In genomic region chr16:53511084-53511402, GRCh38 we compare ENCODE assay signal across 10 cellular contexts. TPM values are rescaled to one million over a fixed set of nuclear protein-coding genes. Genes with fewer than 3 reads are reported as not detected.
DNase-seq lines count a peak whose midpoint lies in the region; ATAC-seq and TF ChIP-seq lines count a peak whose summit lies in the region.
"Had no signal": no experiment of that assay in that cellular context is flagged by ENCODE, and none has a peak within 500 bp of the region (broad histone marks: within the 10 kb centered on the region; RNA-seq: fewer than 3 reads in every experiment).

No MANE protein-coding gene starts in this region.

- peaks cover 5% of the 10 kb centered on the region for H3K4me1 ChIP-seq in endodermal cell (ENCODE audit: control insufficient read depth, insufficient read depth, low read length)
- H3K4me1 ChIP-seq in mucosa of stomach (ENCODE audit: control insufficient read depth, insufficient read depth, low read length), result peaks cover 16% of the 10 kb centered on the region
- H3K4me1 ChIP-seq in upper lobe of right lung, result peaks cover 12% of the 10 kb centered on the region
- H3K4me1 ChIP-seq: HAP-1 had no signal

- TF ChIP-seq CTCF in endodermal cell (conservative IDR thresholded peaks at IDR 0.05) (no peak), upper lobe of right lung (IDR thresholded peaks at IDR 0.05) (no peak)

- H3K4me1 Mint-ChIP-seq in endodermal cell, result peaks cover 27% of the 10 kb centered on the region

- H3K36me3 Mint-ChIP-seq in endodermal cell (ENCODE audit: low read depth), result peaks cover 7% of the 10 kb centered on the region

- H3K27me3 ChIP-seq in endodermal cell (ENCODE audit: control insufficient read depth, insufficient read depth, low read length, poor library complexity, severe bottlenecking) (no peaks in the 10 kb centered on the region), mucosa of stomach (ENCODE audit: control insufficient read depth, insufficient read depth, low read length) (no peaks in the 10 kb centered on the region), upper lobe of right lung (no peaks in the 10 kb centered on the region)

- intact Hi-C loops in Right ventricle myocardium superior (cut with DNase I) (no loop called here), Right ventricle myocardium inferior (cut with DNase I) (no loop called here), upper lobe of right lung (cut with DNase I) (no loop called here)

- no peak for DNase-seq in Right ventricle myocardium superior
- no peak for DNase-seq in Right ventricle myocardium inferior (ENCODE audit: missing footprints)
- DNase-seq in endodermal cell, result no peak
- DNase-seq in upper lobe of right lung, result no peak
- DNase-seq in NOMO-1 treated with DMSO at 0.1 percent for 48 hours (lab: John Stamatoyannopoulos, UW; ENCODE audit: unreplicated experiment), result no peak
- DNase-seq: cortex of kidney had no signal

- H3K4me3 ChIP-seq in endodermal cell (ENCODE audit: low read length) (no peak overlapping the region), mucosa of stomach (ENCODE audit: low read length) (no peak overlapping the region), upper lobe of right lung (no peak overlapping the region)
- H3K4me3 ChIP-seq: HAP-1 had no signal

- WGBS in endodermal cell (ENCODE audit: insufficient coverage in 1 of 2, insufficient read length in 1 of 2), 2 experiments, result 90 to 94% methylated on average over 3 to 6 of the region's 6 CpGs

- peaks cover 20% of the 10 kb centered on the region for H3K9me3 ChIP-seq in endodermal cell (ENCODE audit: control insufficient read depth, low read length)
- H3K9me3 ChIP-seq in mucosa of stomach (ENCODE audit: control insufficient read depth, low read length), result no peaks in the 10 kb centered on the region
- no peaks in the 10 kb centered on the region for H3K9me3 ChIP-seq in upper lobe of right lung

- ATAC-seq in Right ventricle myocardium superior (ENCODE audit: poor library complexity), result peak; percentile 5
- no peak for ATAC-seq in Right ventricle myocardium inferior
- ATAC-seq in upper lobe of right lung, result no peak
- no peak for ATAC-seq in GM21423 (IDR thresholded peaks at IDR 0.05; ENCODE audit: unreplicated experiment)
- ATAC-seq in GM21825 (IDR thresholded peaks at IDR 0.05; ENCODE audit: unreplicated experiment), result no peak

- H3K27me3 Mint-ChIP-seq in endodermal cell (ENCODE audit: insufficient read depth), result peaks cover 4% of the 10 kb centered on the region

- no peak overlapping the region for H3K9ac ChIP-seq in endodermal cell (ENCODE audit: extremely low read depth, low read length, poor library complexity, severe bottlenecking)
- peak overlapping the region; percentile 6 for H3K9ac ChIP-seq in mucosa of stomach (ENCODE audit: low read length)

- peak overlapping the region; percentile 89 for H3K27ac Mint-ChIP-seq in endodermal cell

- no peaks in the 10 kb centered on the region for H3K36me3 ChIP-seq in endodermal cell (ENCODE audit: control insufficient read depth, insufficient read depth, low read length)
- no peaks in the 10 kb centered on the region for H3K36me3 ChIP-seq in mucosa of stomach (ENCODE audit: control insufficient read depth, insufficient read depth, low read length)
- no peaks in the 10 kb centered on the region for H3K36me3 ChIP-seq in upper lobe of right lung
- H3K36me3 ChIP-seq: HAP-1 had no signal

- H3K27ac ChIP-seq in endodermal cell (ENCODE audit: low read depth, low read length) (no peak overlapping the region), upper lobe of right lung (peak overlapping the region; percentile 51)

- H3K9me3 Mint-ChIP-seq in endodermal cell, result peaks cover 39% of the 10 kb centered on the region

- H3K4me3 Mint-ChIP-seq in endodermal cell, result no peak overlapping the region

RNA-seq across cellular contexts. Expression of gene AKTIP, which starts 8.0 kb away (rescaled TPM):
- 87.9 TPM for total RNA-seq in Right ventricle myocardium superior
- total RNA-seq in Right ventricle myocardium inferior, result 89.7 TPM
- total RNA-seq in endodermal cell, result 10 to 100 TPM; 18.3 to 21.3 TPM
- 31.1 TPM for polyA plus RNA-seq in endodermal cell (2013, experiment 1 of 2)
- 24.3 TPM for polyA plus RNA-seq in endodermal cell (2013, experiment 2 of 2)
- total RNA-seq in upper lobe of right lung, result 40.7 TPM
